ENCODE assay signal across 16 cellular contexts in the genomic region with DNA sequence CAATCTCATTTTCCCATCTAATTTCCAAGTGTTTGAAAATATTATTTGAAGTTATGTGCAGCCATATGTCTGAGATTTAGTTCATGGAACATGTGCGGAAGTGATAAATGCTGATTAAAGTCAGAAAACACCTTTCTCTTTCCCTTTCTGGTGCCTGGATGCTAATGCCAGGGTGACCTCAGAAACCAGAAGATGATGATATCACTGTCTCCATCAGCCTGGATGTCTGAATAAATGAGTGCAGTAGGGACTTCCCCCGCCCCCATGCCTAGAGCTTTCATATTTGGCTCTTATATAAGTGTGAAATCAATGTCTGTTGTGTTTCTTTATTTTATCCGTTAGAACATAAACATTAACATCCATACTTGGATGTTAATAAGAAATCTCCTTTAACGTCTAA.
A peak's percentile ranks its signal among the peaks of the same experiment; 100 is the strongest.
DNase-seq lines count a peak whose midpoint lies in the region; ATAC-seq and TF ChIP-seq lines count a peak whose summit lies in the region.
"Had no signal": no experiment of that assay in that cellular context is flagged by ENCODE, and none has a peak within 500 bp of the region (broad histone marks: within the 10 kb centered on the region; RNA-seq: fewer than 3 reads in every experiment).

No MANE protein-coding gene starts in this region.

- no peaks in the 10 kb centered on the region for H3K9me3 Mint-ChIP-seq in activated T-helper 17 cell treated with anti-CD3 and anti-CD28 coated beads, Interleukin-2, amount 50 U/mL, for 72 hours

- H3K9me3 ChIP-seq in right cardiac atrium (ENCODE audit: control insufficient read depth, low read length), result no peaks in the 10 kb centered on the region
- H3K9me3 ChIP-seq: BE2C, colonic mucosa, heart left ventricle, SJCRH30, transverse colon had no signal

- peak; percentile 48 for ATAC-seq in GM19035 (IDR thresholded peaks at IDR 0.05; ENCODE audit: unreplicated experiment)
- peak; percentile 81 for ATAC-seq in activated T-helper 17 cell treated with anti-CD3 and anti-CD28 coated beads, Interleukin-2, amount 50 U/mL, for 72 hours (replicated peaks)
- no peak for ATAC-seq in right cardiac atrium
- ATAC-seq: heart left ventricle had no signal

- H3K4me3 Mint-ChIP-seq in activated T-helper 17 cell treated with anti-CD3 and anti-CD28 coated beads, Interleukin-2, amount 50 U/mL, for 72 hours, result no peak overlapping the region

- peaks cover 7% of the 10 kb centered on the region for H3K27me3 Mint-ChIP-seq in activated T-helper 17 cell treated with anti-CD3 and anti-CD28 coated beads, Interleukin-2, amount 50 U/mL, for 72 hours

- H3K4me1 Mint-ChIP-seq in activated T-helper 17 cell treated with anti-CD3 and anti-CD28 coated beads, Interleukin-2, amount 50 U/mL, for 72 hours, result no peaks in the 10 kb centered on the region

- H3K36me3 Mint-ChIP-seq in activated T-helper 17 cell treated with anti-CD3 and anti-CD28 coated beads, Interleukin-2, amount 50 U/mL, for 72 hours (ENCODE audit: low read depth), result no peaks in the 10 kb centered on the region

- intact Hi-C loops in right cardiac atrium (cut with DNase I), result no loop called here

- DNase-seq in GM13976 (ENCODE audit: low spot score), result peak; percentile 13
- DNase-seq in stimulated activated CD4-positive, alpha-beta T cell treated with anti-CD3 and anti-CD28 coated beads, Interleukin-15, amount 100 ng/mL, for 24 hours, result peak; percentile 63
- no peak for DNase-seq in SHP77 (lab: John Stamatoyannopoulos, UW)
- no peak for DNase-seq in RPMI8226
- DNase-seq in DMS 273 (lab: John Stamatoyannopoulos, UW; ENCODE audit: unreplicated experiment), result no peak
- DNase-seq in right cardiac atrium, result no peak
- DNase-seq: BE2C, colonic mucosa, heart left ventricle, midbrain, NCI-H2081, occipital lobe, SJCRH30, transverse colon had no signal

- H3K27ac Mint-ChIP-seq in activated T-helper 17 cell treated with anti-CD3 and anti-CD28 coated beads, Interleukin-2, amount 50 U/mL, for 72 hours, result no peak overlapping the region

- WGBS in right cardiac atrium, result 63% methylated on average over 4 of the region's 4 CpGs

- no peak for TF ChIP-seq CTCF in GM13976 (IDR thresholded peaks at IDR 0.05; ENCODE audit: borderline replicate concordance, control extremely low read depth, extremely low read depth, insufficient read depth, missing control alignments)

- no peak overlapping the region for H3K4me3 ChIP-seq in right cardiac atrium (ENCODE audit: low read length)
- H3K4me3 ChIP-seq: colonic mucosa, heart left ventricle, SJCRH30, transverse colon had no signal

- H3K27me3 ChIP-seq in right cardiac atrium (ENCODE audit: control insufficient read depth, insufficient read depth), result no peaks in the 10 kb centered on the region
- H3K27me3 ChIP-seq: BE2C, colonic mucosa, SJCRH30, transverse colon had no signal

- no peaks in the 10 kb centered on the region for H3K4me1 ChIP-seq in right cardiac atrium (ENCODE audit: control insufficient read depth, insufficient read depth, low read length)
- H3K4me1 ChIP-seq: BE2C, colonic mucosa, heart left ventricle, transverse colon had no signal

- H3K27ac ChIP-seq in right cardiac atrium (ENCODE audit: low read length), result no peak overlapping the region
- H3K27ac ChIP-seq: colonic mucosa, heart left ventricle, SJCRH30, transverse colon had no signal

- in situ Hi-C loops in GM13976 (cut with MboI; ENCODE audit: low sequenced_read_pairs, unreplicated experiment), result no loop called here

Comparison
In these comparisons a context has a peak if more than half of its experiments do, and no peak if none do; other contexts are left out.
1. DNase-seq: peak in GM13976 (single experiment) and stimulated activated CD4-positive, alpha-beta T cell treated with anti-CD3 and anti-CD28 coated beads, Interleukin-15, amount 100 ng/mL, for 24 hours (single experiment); none in SHP77 (0 of 2), RPMI8226 (single experiment), DMS 273 (single experiment) and right cardiac atrium (0 of 3).
2. ATAC-seq: peak in GM19035 (single experiment) and activated T-helper 17 cell treated with anti-CD3 and anti-CD28 coated beads, Interleukin-2, amount 50 U/mL, for 72 hours (single experiment); none in right cardiac atrium (0 of 2).